In the genomic region with DNA sequence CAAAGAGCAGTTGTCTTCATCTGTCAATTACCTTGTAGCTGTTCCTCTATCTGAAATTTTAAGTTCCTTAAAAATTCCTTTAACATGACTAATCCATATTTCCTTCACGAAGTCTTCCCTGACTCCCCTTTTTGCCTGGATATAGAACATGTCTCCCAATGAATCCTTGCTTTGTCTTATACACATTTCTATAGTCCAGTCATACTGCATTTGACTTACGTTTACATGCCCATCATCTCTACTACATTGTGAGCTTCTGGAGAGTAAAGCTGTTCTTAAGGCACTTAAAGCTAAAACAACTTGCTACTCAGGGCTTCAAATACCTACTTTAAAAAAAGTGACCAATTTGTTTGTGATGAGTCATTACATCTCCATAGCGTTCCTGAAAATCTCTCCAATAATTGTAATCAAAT, we compare ENCODE assay signal across 13 cellular contexts. TPM values are rescaled to one million over a fixed set of nuclear protein-coding genes. Genes with fewer than 3 reads are reported as not detected.
DNase-seq lines count a peak whose midpoint lies in the region; ATAC-seq and TF ChIP-seq lines count a peak whose summit lies in the region.
"Had no signal": no experiment of that assay in that cellular context is flagged by ENCODE, and none has a peak within 500 bp of the region (broad histone marks: within the 10 kb centered on the region; RNA-seq: fewer than 3 reads in every experiment).

No MANE protein-coding gene starts in this region.

- DNase-seq in A673 (ENCODE audit: low spot score), result no peak
- DNase-seq in HS-27A (ENCODE audit: low read depth), result peak; percentile 68
- no peak for DNase-seq in NCI-H1105 treated with DMSO at 0.1 percent for 48 hours (lab: John Stamatoyannopoulos, UW)
- DNase-seq in activated T-cell treated with anti-CD3 and anti-CD28 coated beads, Interleukin-2, amount 50 U/mL, for 24 hours, result no peak
- DNase-seq in BE2C, result no peak
- no peak for DNase-seq in GM19240 (ENCODE audit: insufficient read length, low spot score)
- DNase-seq: left cardiac atrium; stimulated activated naive B cell treated with anti-CD40 and anti-IgM and Interleukin-4, amounts not matched to agents 10 μg/mL and 1 μg/mL and 100 μg/mL, for 72 hours; T-helper 17 cell had no signal

- no TSS peak for BruUV-seq in A673 (replicated peaks; lab: Mats Ljungman, UMichigan)

- H3K27ac Mint-ChIP-seq in activated T-cell treated with anti-CD3 and anti-CD28 coated beads, Interleukin-2, amount 50 U/mL, for 24 hours, result no peak overlapping the region
- H3K27ac Mint-ChIP-seq: activated T-helper 1 cell treated with anti-CD3 and anti-CD28 coated beads, Interleukin-12 subunit alpha, Interleukin-12 subunit beta, Interleukin-2, Interleukin-4 antibody, amounts not matched to agents 30 ng/mL and 10 ng/mL and 1 ng/mL, durations not matched to agents 14 hours and 24 hours and 36 hours; T-helper 17 cell had no signal

- ATAC-seq in SK-N-SH treated with all-trans-retinoic acid at 6 μM for 48 hours, result peak; percentile 3; the same call in 1 of the 3 replicates
- no peak for ATAC-seq in gastroesophageal sphincter
- ATAC-seq: left cardiac atrium, T-helper 17 cell had no signal

- TF ChIP-seq CTCF in A673 (conservative IDR thresholded peaks at IDR 0.05; ENCODE audit: low read depth, low read length) (no peak), gastroesophageal sphincter (IDR thresholded peaks at IDR 0.05) (no peak), BE2C (IDR thresholded peaks at IDR 0.05; ENCODE audit: low read depth, low read length) (no peak)

- H3K27me3 ChIP-seq in A673 (replicated peaks; ENCODE audit: insufficient read depth, low read depth, low read length, poor library complexity), result no peaks in the 10 kb centered on the region
- no peaks in the 10 kb centered on the region for H3K27me3 ChIP-seq in gastroesophageal sphincter
- no peaks in the 10 kb centered on the region for H3K27me3 ChIP-seq in BE2C

- no peak for TF ChIP-seq POLR2A in gastroesophageal sphincter (IDR thresholded peaks at IDR 0.05)

- no peaks in the 10 kb centered on the region for H3K27me3 Mint-ChIP-seq in activated T-cell treated with anti-CD3 and anti-CD28 coated beads, Interleukin-2, amount 50 U/mL, for 24 hours
- H3K27me3 Mint-ChIP-seq: stimulated activated naive B cell treated with anti-CD40 and anti-IgM and Interleukin-4, amounts not matched to agents 10 μg/mL and 1 μg/mL and 100 μg/mL, for 72 hours; T-helper 17 cell had no signal

- H3K36me3 ChIP-seq in A673 (ENCODE audit: insufficient read depth, low read length, poor library complexity, severe bottlenecking), result no peaks in the 10 kb centered on the region
- H3K36me3 ChIP-seq in gastroesophageal sphincter, result no peaks in the 10 kb centered on the region
- H3K36me3 ChIP-seq in BE2C, result no peaks in the 10 kb centered on the region; the same call in 1 of the 2 replicates

- no peaks in the 10 kb centered on the region for H3K9me3 ChIP-seq in A673 (ENCODE audit: low read depth, low read length, poor library complexity, severe bottlenecking)
- H3K9me3 ChIP-seq in gastroesophageal sphincter, result no peaks in the 10 kb centered on the region
- no peaks in the 10 kb centered on the region for H3K9me3 ChIP-seq in BE2C

- H3K4me1 Mint-ChIP-seq in activated T-cell treated with anti-CD3 and anti-CD28 coated beads, Interleukin-2, amount 50 U/mL, for 24 hours (ENCODE audit: low read depth), result peaks cover 51% of the 10 kb centered on the region

- POLR2A ChIA-PET in A673 (lab: Charles Lee; ENCODE audit: low non-redundant PET), result interaction anchor here (0.6 kb wide), 1 partner anchor 161 kb away, joined by 3 read pairs; no protein-coding TSS in a partner anchor

- 23 to 31% methylated on average over 3 of the region's 3 CpGs for WGBS in gastroesophageal sphincter (ENCODE audit: low coverage in 1 of 2), 2 donors

- H3K36me3 Mint-ChIP-seq in activated T-cell treated with anti-CD3 and anti-CD28 coated beads, Interleukin-2, amount 50 U/mL, for 24 hours (ENCODE audit: low read depth), result peaks cover 6% of the 10 kb centered on the region
- H3K36me3 Mint-ChIP-seq: CD14-positive monocyte had no signal

- CTCF ChIA-PET in A673 (lab: Charles Lee), result interaction anchor here (0.7 to 1.5 kb wide), 4 partner anchors 116 to 467 kb away, joined by 3 to 13 read pairs (median 8); a partner anchor contains a TSS

- peak overlapping the region; percentile 9 for H3K27ac ChIP-seq in A673 (ENCODE audit: low read depth, low read length, poor library complexity, severe bottlenecking)
- peak overlapping the region in 3 of 4 donors; percentile 7 to 35 (median 18) for H3K27ac ChIP-seq in gastroesophageal sphincter

- H3K9me3 Mint-ChIP-seq in activated T-cell treated with anti-CD3 and anti-CD28 coated beads, Interleukin-2, amount 50 U/mL, for 24 hours, result no peaks in the 10 kb centered on the region
- H3K9me3 Mint-ChIP-seq: activated T-helper 1 cell treated with anti-CD3 and anti-CD28 coated beads, Interleukin-12 subunit alpha, Interleukin-12 subunit beta, Interleukin-2, Interleukin-4 antibody, amounts not matched to agents 30 ng/mL and 10 ng/mL and 1 ng/mL, durations not matched to agents 14 hours and 24 hours and 36 hours; CD14-positive monocyte; stimulated activated naive B cell treated with anti-CD40 and anti-IgM and Interleukin-4, amounts not matched to agents 10 μg/mL and 1 μg/mL and 100 μg/mL, for 72 hours had no signal

- TF ChIP-seq EP300 in gastroesophageal sphincter (IDR thresholded peaks at IDR 0.05), result no peak

- H3K4me3 Mint-ChIP-seq in activated T-cell treated with anti-CD3 and anti-CD28 coated beads, Interleukin-2, amount 50 U/mL, for 24 hours, result no peak overlapping the region
- H3K4me3 Mint-ChIP-seq: activated T-helper 1 cell treated with anti-CD3 and anti-CD28 coated beads, Interleukin-12 subunit alpha, Interleukin-12 subunit beta, Interleukin-2, Interleukin-4 antibody, amounts not matched to agents 30 ng/mL and 10 ng/mL and 1 ng/mL, durations not matched to agents 14 hours and 24 hours and 36 hours; T-helper 17 cell had no signal

- intact Hi-C loops in A673 (cut with micrococcal nuclease; ENCODE audit: unreplicated experiment), result loop anchor here (5.0 kb wide), 1 partner anchor 116 kb away; no protein-coding TSS in a partner anchor

- H3K4me1 ChIP-seq in A673 (ENCODE audit: insufficient read depth, low read length, poor library complexity, severe bottlenecking), result peaks cover 45% of the 10 kb centered on the region
- peaks cover 7 to 68% (median 14%) of the 10 kb centered on the region in 3 donors for H3K4me1 ChIP-seq in gastroesophageal sphincter
- peaks cover 16% of the 10 kb centered on the region for H3K4me1 ChIP-seq in BE2C

- no peak overlapping the region for H3K4me3 ChIP-seq in A673 (ENCODE audit: low read depth, low read length, poor library complexity, severe bottlenecking)
- H3K4me3 ChIP-seq in gastroesophageal sphincter, result no peak overlapping the region
- no peak overlapping the region for H3K4me3 ChIP-seq in BE2C (ENCODE audit: low read depth, low read length)

TF ChIP-seq in SK-N-SH treated with all-trans-retinoic acid at 6 μM for 48 hours, 23 proteins besides CTCF, POLR2A, EP300 and RAD21:
- TF ChIP-seq ZNF565 (CRISPR knock-in tag; conservative IDR thresholded peaks at IDR 0.05; ENCODE audit: low read depth) (no peak), ISL1 (CRISPR knock-in tag; IDR thresholded peaks at IDR 0.05) (peak; percentile 72)
TF ChIP-seq in SK-N-SH treated with all-trans-retinoic acid at 6 μM for 48 hours: peak in this region for 1.

RNA-seq across cellular contexts. Expression of a gene that starts 4.9 kb away (rescaled TPM):
- total RNA-seq in A673 (2021), result 24.0 and 25.3 TPM in 2 replicates
- 10 to 100 TPM; 40.7 to 84.1 (median 52.6) TPM for total RNA-seq in gastroesophageal sphincter
- 40.9 TPM for polyA plus RNA-seq in BE2C (2012; ENCODE audit: insufficient read depth, insufficient read length, low read depth)
